Comparison of ENCODE assay signal across 1 cellular context in the genomic region with DNA sequence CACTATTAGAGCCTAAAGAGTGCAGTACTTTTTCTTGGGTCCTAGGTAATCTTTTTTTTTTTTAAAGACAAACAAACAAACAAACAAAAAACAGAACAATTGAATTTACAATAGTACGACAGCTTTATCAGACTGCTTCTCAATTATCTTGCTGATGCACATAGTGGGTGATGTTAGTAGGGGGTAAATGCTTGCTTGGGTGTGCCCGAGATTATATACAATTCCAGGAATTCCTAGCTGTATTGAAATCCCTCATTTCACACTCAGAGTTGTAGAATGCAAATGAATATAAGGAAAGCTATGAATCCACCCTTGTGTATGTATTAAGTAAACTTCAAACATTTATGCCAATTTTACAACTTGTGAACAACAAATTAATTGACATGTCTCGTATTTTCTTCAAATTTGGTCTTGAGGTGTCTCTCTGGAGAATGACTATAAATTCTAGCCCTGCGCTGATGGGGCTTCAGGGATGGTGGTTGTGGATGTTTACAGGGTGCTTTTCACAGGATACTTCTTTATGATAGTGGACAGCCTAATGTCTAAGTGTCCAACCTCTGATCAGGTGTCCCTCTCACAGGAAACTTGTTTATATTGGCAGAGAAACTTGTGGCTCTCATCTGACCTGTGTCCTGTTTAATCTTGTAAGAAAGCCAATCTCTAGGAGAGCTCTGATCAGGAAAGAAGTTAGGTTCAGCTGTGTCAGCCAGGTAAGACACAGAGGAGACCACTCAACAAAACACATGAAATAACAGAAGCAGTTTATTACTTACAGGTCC.
TF ChIP-seq lines count a peak whose summit lies in the region.

No MANE protein-coding gene starts in this region.

TF ChIP-seq in WTC11, 78 proteins besides CTCF, POLR2A, EP300 and RAD21:
- TF ChIP-seq ZNF671 (CRISPR knock-in tag; IDR thresholded peaks at IDR 0.05) (no peak), NFE2L1 (CRISPR knock-in tag; IDR thresholded peaks at IDR 0.05) (no peak), ZNF121 (CRISPR knock-in tag; IDR thresholded peaks at IDR 0.05) (no peak), ZNF219 (CRISPR knock-in tag; IDR thresholded peaks at IDR 0.05; ENCODE audit: borderline replicate concordance) (no peak), CREM (CRISPR knock-in tag; IDR thresholded peaks at IDR 0.05) (no peak), ELF4 (CRISPR knock-in tag; IDR thresholded peaks at IDR 0.05; ENCODE audit: low read depth) (no peak)
- TF ChIP-seq, protein P1, sequence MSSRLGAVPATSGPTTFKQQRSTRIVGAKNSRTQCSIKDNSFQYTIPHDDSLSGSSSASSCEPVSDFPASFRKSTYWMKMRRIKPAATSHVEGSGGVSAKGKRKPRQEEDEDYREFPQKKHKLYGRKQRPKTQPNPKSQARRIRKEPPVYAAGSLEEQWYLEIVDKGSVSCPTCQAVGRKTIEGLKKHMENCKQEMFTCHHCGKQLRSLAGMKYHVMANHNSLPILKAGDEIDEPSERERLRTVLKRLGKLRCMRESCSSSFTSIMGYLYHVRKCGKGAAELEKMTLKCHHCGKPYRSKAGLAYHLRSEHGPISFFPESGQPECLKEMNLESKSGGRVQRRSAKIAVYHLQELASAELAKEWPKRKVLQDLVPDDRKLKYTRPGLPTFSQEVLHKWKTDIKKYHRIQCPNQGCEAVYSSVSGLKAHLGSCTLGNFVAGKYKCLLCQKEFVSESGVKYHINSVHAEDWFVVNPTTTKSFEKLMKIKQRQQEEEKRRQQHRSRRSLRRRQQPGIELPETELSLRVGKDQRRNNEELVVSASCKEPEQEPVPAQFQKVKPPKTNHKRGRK (CRISPR knock-in tag; IDR thresholded peaks at IDR 0.05; ENCODE audit: borderline replicate concordance) = no peak
- TF ChIP-seq, protein P2, sequence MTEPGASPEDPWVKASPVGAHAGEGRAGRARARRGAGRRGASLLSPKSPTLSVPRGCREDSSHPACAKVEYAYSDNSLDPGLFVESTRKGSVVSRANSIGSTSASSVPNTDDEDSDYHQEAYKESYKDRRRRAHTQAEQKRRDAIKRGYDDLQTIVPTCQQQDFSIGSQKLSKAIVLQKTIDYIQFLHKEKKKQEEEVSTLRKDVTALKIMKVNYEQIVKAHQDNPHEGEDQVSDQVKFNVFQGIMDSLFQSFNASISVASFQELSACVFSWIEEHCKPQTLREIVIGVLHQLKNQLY (CRISPR knock-in tag; IDR thresholded peaks at IDR 0.05) = no peak
- TF ChIP-seq, protein P3, sequence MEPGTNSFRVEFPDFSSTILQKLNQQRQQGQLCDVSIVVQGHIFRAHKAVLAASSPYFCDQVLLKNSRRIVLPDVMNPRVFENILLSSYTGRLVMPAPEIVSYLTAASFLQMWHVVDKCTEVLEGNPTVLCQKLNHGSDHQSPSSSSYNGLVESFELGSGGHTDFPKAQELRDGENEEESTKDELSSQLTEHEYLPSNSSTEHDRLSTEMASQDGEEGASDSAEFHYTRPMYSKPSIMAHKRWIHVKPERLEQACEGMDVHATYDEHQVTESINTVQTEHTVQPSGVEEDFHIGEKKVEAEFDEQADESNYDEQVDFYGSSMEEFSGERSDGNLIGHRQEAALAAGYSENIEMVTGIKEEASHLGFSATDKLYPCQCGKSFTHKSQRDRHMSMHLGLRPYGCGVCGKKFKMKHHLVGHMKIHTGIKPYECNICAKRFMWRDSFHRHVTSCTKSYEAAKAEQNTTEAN (CRISPR knock-in tag; IDR thresholded peaks at IDR 0.05) = no peak
TF ChIP-seq in WTC11: peak in this region for 0.
